In the genomic region with DNA sequence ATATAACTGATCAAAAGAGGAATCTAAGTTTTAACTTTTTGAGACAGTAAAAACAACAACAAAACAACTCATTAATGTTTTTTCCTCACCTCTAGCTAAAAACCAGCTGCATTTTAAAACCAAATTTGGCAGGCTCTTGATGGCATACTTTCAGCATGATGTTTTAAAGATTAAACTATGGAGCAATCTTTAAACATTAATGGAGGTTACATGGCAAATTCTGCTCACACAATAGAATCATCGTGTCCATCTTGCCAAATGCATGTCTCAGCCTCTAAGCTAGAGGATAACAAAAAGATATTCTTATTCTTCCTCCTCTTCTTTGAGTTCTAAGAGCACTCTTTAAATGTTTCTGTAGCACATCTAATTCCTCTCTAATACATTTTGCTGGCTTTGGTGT, we compare ENCODE assay signal across 14 cellular contexts.
"Had no signal": no experiment of that assay in that cellular context is flagged by ENCODE, and none has a peak within 500 bp of the region (broad histone marks: within the 10 kb centered on the region; RNA-seq: fewer than 3 reads in every experiment).

No MANE protein-coding gene starts in this region.

- H3K4me3 ChIP-seq: ascending aorta, coronary artery, esophagus squamous epithelium, gastroesophageal sphincter, neural progenitor cell, thyroid gland had no signal

- H3K36me3 Mint-ChIP-seq: neural progenitor cell; stimulated activated memory B cell treated with anti-CD40 and anti-IgM and Interleukin-4, amounts not matched to agents 10 μg/mL and 1 μg/mL and 100 μg/mL, for 72 hours had no signal

- H3K27me3 Mint-ChIP-seq: activated CD4-positive, alpha-beta T cell treated with anti-CD3 and anti-CD28 coated beads, Interleukin-2, amount 10 ng/mL, durations not matched to agents 7 days and 5 days; central memory CD8-positive, alpha-beta T cell had no signal

- H3K9me3 Mint-ChIP-seq: activated CD4-positive, alpha-beta T cell treated with anti-CD3 and anti-CD28 coated beads, Interleukin-2, amount 10 ng/mL, durations not matched to agents 7 days and 5 days; activated T-helper 1 cell treated with anti-CD3 and anti-CD28 coated beads, Interleukin-12 subunit alpha, Interleukin-12 subunit beta, Interleukin-2, Interleukin-4 antibody, amounts not matched to agents 30 ng/mL and 10 ng/mL and 1 ng/mL, durations not matched to agents 14 hours and 24 hours and 36 hours; central memory CD8-positive, alpha-beta T cell; neural progenitor cell; stimulated activated memory B cell treated with anti-CD40 and anti-IgM and Interleukin-4, amounts not matched to agents 10 μg/mL and 1 μg/mL and 100 μg/mL, for 72 hours had no signal

- DNase-seq: activated CD4-positive, alpha-beta T cell treated with anti-CD3 and anti-CD28 coated beads, Interleukin-2, amount 10 ng/mL, durations not matched to agents 7 days and 5 days; activated CD8-positive, alpha-beta memory T cell treated with anti-CD3 and anti-CD28 coated beads for 24 hours; esophagus squamous epithelium; left colon; midbrain; stimulated activated CD4-positive, alpha-beta T cell treated with anti-CD3 and anti-CD28 coated beads, Interleukin-2, amount 100 ng/mL, for 48 hours; thyroid gland had no signal

- H3K4me3 Mint-ChIP-seq: activated CD4-positive, alpha-beta T cell treated with anti-CD3 and anti-CD28 coated beads, Interleukin-2, amount 10 ng/mL, durations not matched to agents 7 days and 5 days; activated T-helper 1 cell treated with anti-CD3 and anti-CD28 coated beads, Interleukin-12 subunit alpha, Interleukin-12 subunit beta, Interleukin-2, Interleukin-4 antibody, amounts not matched to agents 30 ng/mL and 10 ng/mL and 1 ng/mL, durations not matched to agents 14 hours and 24 hours and 36 hours; central memory CD8-positive, alpha-beta T cell; neural progenitor cell; stimulated activated memory B cell treated with anti-CD40 and anti-IgM and Interleukin-4, amounts not matched to agents 10 μg/mL and 1 μg/mL and 100 μg/mL, for 72 hours had no signal

- ATAC-seq: gastroesophageal sphincter; left colon; stimulated activated memory B cell treated with anti-CD40 and anti-IgM and Interleukin-4, amounts not matched to agents 10 μg/mL and 1 μg/mL and 100 μg/mL, for 72 hours had no signal

- H3K4me1 Mint-ChIP-seq: activated CD4-positive, alpha-beta T cell treated with anti-CD3 and anti-CD28 coated beads, Interleukin-2, amount 10 ng/mL, durations not matched to agents 7 days and 5 days; central memory CD8-positive, alpha-beta T cell; neural progenitor cell; stimulated activated memory B cell treated with anti-CD40 and anti-IgM and Interleukin-4, amounts not matched to agents 10 μg/mL and 1 μg/mL and 100 μg/mL, for 72 hours had no signal

- H3K27ac Mint-ChIP-seq: activated CD4-positive, alpha-beta T cell treated with anti-CD3 and anti-CD28 coated beads, Interleukin-2, amount 10 ng/mL, durations not matched to agents 7 days and 5 days; activated T-helper 1 cell treated with anti-CD3 and anti-CD28 coated beads, Interleukin-12 subunit alpha, Interleukin-12 subunit beta, Interleukin-2, Interleukin-4 antibody, amounts not matched to agents 30 ng/mL and 10 ng/mL and 1 ng/mL, durations not matched to agents 14 hours and 24 hours and 36 hours; neural progenitor cell; stimulated activated memory B cell treated with anti-CD40 and anti-IgM and Interleukin-4, amounts not matched to agents 10 μg/mL and 1 μg/mL and 100 μg/mL, for 72 hours had no signal
